ENCODE assay signal across 1 cellular context in genomic region chr14:21383848-21384493, GRCh38.
A peak's percentile ranks its signal among the peaks of the same experiment; 100 is the strongest.
TF ChIP-seq lines count a peak whose summit lies in the region.

TSS of gene SUPT16H (minus strand) at chr14:21384019. CDS start at chr14:21383927, 92 bp downstream.

TF ChIP-seq in WTC11, 78 proteins besides CTCF, POLR2A, EP300 and RAD21 (continued from another document):
- TF ChIP-seq USF1 (CRISPR knock-in tag; IDR thresholded peaks at IDR 0.05) (peak; percentile 97), MLX (CRISPR knock-in tag; IDR thresholded peaks at IDR 0.05) (no peak), E2F5 (CRISPR knock-in tag; IDR thresholded peaks at IDR 0.05) (0 out of 2 replicates have a peak, but pooled peaks have one; percentile 75), NR1H2 (CRISPR knock-in tag; IDR thresholded peaks at IDR 0.05) (0 out of 2 replicates have a peak, but pooled peaks have one; percentile 32), FOXP4 (CRISPR knock-in tag; IDR thresholded peaks at IDR 0.05) (0 out of 2 replicates have a peak, but pooled peaks have one; percentile 38)
